In the genomic region with DNA sequence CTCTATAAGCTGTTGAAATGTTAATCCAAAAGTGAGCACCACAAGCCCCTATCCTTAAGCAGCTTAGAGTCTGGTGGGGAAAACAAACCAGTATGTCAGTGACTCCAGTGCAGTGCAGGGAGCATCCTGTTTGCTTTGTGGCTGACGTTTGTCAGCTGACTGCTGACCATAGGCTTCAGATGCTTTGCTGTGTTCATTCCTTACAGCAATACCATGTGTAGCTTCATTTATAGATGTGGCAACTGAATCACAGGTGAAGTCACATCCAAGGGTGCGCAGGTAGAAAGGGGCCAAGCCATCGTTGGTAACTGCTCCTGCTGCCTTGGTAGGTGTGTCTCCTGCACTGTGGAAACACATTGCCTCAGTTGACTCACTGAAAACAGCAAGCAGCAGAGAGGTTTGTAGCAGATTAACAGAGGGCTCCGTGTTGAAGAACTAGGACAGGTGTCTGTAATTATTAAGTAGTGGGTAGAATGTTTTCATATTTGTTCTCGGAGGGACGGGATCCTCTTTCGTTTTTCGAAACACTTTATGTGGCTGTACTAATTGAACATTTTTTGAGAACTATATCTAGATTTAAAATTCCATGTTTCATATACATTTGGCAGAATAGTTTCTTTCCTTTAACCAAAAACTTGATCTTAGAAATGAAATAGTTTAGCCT, we compare ENCODE assay signal across 8 cellular contexts. TPM values are rescaled to one million over a fixed set of nuclear protein-coding genes. Genes with fewer than 3 reads are reported as not detected.
DNase-seq lines count a peak whose midpoint lies in the region; ATAC-seq and TF ChIP-seq lines count a peak whose summit lies in the region.

No MANE protein-coding gene starts in this region.

- H3K4me3 ChIP-seq in CD4-positive, CD25-positive, alpha-beta regulatory T cell (ENCODE audit: low read depth, low read length) = peak overlapping the region; percentile 94
- peak overlapping the region; percentile 90 for H3K4me3 ChIP-seq in HL-60 (replicated peaks; ENCODE audit: insufficient read depth, low read length)
- peak overlapping the region; percentile 43 for H3K4me3 ChIP-seq in iPS-18c (ENCODE audit: insufficient read depth, low read depth, low read length)
- peak overlapping the region; percentile 77 to 86 (median 82) for H3K4me3 ChIP-seq in subcutaneous abdominal adipose tissue (ENCODE audit: low read depth in 1 of 5, low read length in 5 of 5)

- H3K9me3 Mint-ChIP-seq in CD4-positive, CD25-positive, alpha-beta regulatory T cell = no peaks in the 10 kb centered on the region
- H3K9me3 Mint-ChIP-seq in activated naive CD8-positive, alpha-beta T cell treated with anti-CD3 and anti-CD28 coated beads for 36 hours = no peaks in the 10 kb centered on the region

- no peak for ATAC-seq in CD4-positive, CD25-positive, alpha-beta regulatory T cell (ENCODE audit: low read depth in 2 of 2)
- ATAC-seq in HG02678 (IDR thresholded peaks at IDR 0.05; ENCODE audit: unreplicated experiment) (no peak), HG03439 (IDR thresholded peaks at IDR 0.05; ENCODE audit: unreplicated experiment) (no peak), GM21423 (IDR thresholded peaks at IDR 0.05; ENCODE audit: unreplicated experiment) (no peak)

- no peaks in the 10 kb centered on the region for H3K27me3 ChIP-seq in CD4-positive, CD25-positive, alpha-beta regulatory T cell (ENCODE audit: control insufficient read depth, insufficient read depth, low read length)
- H3K27me3 ChIP-seq in HL-60 (ENCODE audit: insufficient read depth, poor library complexity, severe bottlenecking) (no peaks in the 10 kb centered on the region), subcutaneous abdominal adipose tissue (ENCODE audit: control insufficient read depth in 5 of 5, insufficient read depth in 4 of 5, low read length in 5 of 5) (no peaks in the 10 kb centered on the region)

- peaks cover 4% of the 10 kb centered on the region for H3K27me3 Mint-ChIP-seq in CD4-positive, CD25-positive, alpha-beta regulatory T cell
- no peaks in the 10 kb centered on the region for H3K27me3 Mint-ChIP-seq in activated naive CD8-positive, alpha-beta T cell treated with anti-CD3 and anti-CD28 coated beads for 36 hours

- H3K27ac Mint-ChIP-seq in CD4-positive, CD25-positive, alpha-beta regulatory T cell = peak overlapping the region; percentile 94 to 97 (median 95)
- peak overlapping the region; percentile 95 for H3K27ac Mint-ChIP-seq in activated naive CD8-positive, alpha-beta T cell treated with anti-CD3 and anti-CD28 coated beads for 36 hours

- no peaks in the 10 kb centered on the region for H3K9me3 ChIP-seq in CD4-positive, CD25-positive, alpha-beta regulatory T cell (ENCODE audit: control insufficient read depth in 2 of 2, low read length in 2 of 2)
- H3K9me3 ChIP-seq in iPS-18c (ENCODE audit: control insufficient read depth, insufficient read depth, low read length) (no peaks in the 10 kb centered on the region), subcutaneous abdominal adipose tissue (ENCODE audit: control insufficient read depth in 5 of 5, low read length in 5 of 5) (no peaks in the 10 kb centered on the region)

- H3K36me3 ChIP-seq in CD4-positive, CD25-positive, alpha-beta regulatory T cell (ENCODE audit: control insufficient read depth, insufficient read depth, low read length) = peaks cover 25% of the 10 kb centered on the region
- peaks cover 3 to 29% (median 22%) of the 10 kb centered on the region in 5 donors for H3K36me3 ChIP-seq in subcutaneous abdominal adipose tissue (ENCODE audit: control insufficient read depth in 5 of 5, insufficient read depth in 5 of 5, low read length in 5 of 5)

- H3K4me1 ChIP-seq in CD4-positive, CD25-positive, alpha-beta regulatory T cell (ENCODE audit: control insufficient read depth, insufficient read depth, low read length, poor library complexity, severe bottlenecking) = peaks cover 50% of the 10 kb centered on the region
- H3K4me1 ChIP-seq in subcutaneous abdominal adipose tissue (ENCODE audit: control insufficient read depth in 5 of 5, insufficient read depth in 5 of 5, low read length in 5 of 5) = peaks cover 11 to 50% (median 41%) of the 10 kb centered on the region in 5 donors

- peak overlapping the region; percentile 93 to 98 (median 95) for H3K4me3 Mint-ChIP-seq in CD4-positive, CD25-positive, alpha-beta regulatory T cell
- peak overlapping the region; percentile 92 for H3K4me3 Mint-ChIP-seq in activated naive CD8-positive, alpha-beta T cell treated with anti-CD3 and anti-CD28 coated beads for 36 hours

- peaks cover 29 to 52% (median 35%) of the 10 kb centered on the region in 4 donors for H3K4me1 Mint-ChIP-seq in CD4-positive, CD25-positive, alpha-beta regulatory T cell
- H3K4me1 Mint-ChIP-seq in activated naive CD8-positive, alpha-beta T cell treated with anti-CD3 and anti-CD28 coated beads for 36 hours = peaks cover 30% of the 10 kb centered on the region

- no peak for TF ChIP-seq CTCF in HL-60 (IDR thresholded peaks at IDR 0.05; ENCODE audit: insufficient read depth, low read length)

- DNase-seq in CD4-positive, CD25-positive, alpha-beta regulatory T cell = peak in 2 of 3 donors; percentile 17 to 50
- no peak for DNase-seq in HL-60 (ENCODE audit: low read depth in 1 of 2, low spot score in 1 of 2)
- DNase-seq in activated naive CD8-positive, alpha-beta T cell treated with anti-CD3 and anti-CD28 coated beads for 36 hours = no peak

- H3K27ac ChIP-seq in CD4-positive, CD25-positive, alpha-beta regulatory T cell (ENCODE audit: insufficient read depth, low read length, poor library complexity, severe bottlenecking) = peak overlapping the region; percentile 94
- H3K27ac ChIP-seq in HL-60 (replicated peaks) = peak overlapping the region; percentile 45
- H3K27ac ChIP-seq in subcutaneous abdominal adipose tissue (ENCODE audit: low read depth, low read length) = peak overlapping the region; percentile 80

- peak overlapping the region in 4 of 5 donors; percentile 27 to 64 (median 58) for H3K9ac ChIP-seq in subcutaneous abdominal adipose tissue (ENCODE audit: low read length in 5 of 5)

- peaks cover 12% of the 10 kb centered on the region for H3K36me3 Mint-ChIP-seq in CD4-positive, CD25-positive, alpha-beta regulatory T cell
- H3K36me3 Mint-ChIP-seq in activated naive CD8-positive, alpha-beta T cell treated with anti-CD3 and anti-CD28 coated beads for 36 hours = peaks cover 38% of the 10 kb centered on the region

RNA-seq across cellular contexts. Expression of a gene that starts 2.0 kb away (rescaled TPM):
- total RNA-seq in CD4-positive, CD25-positive, alpha-beta regulatory T cell = 66.5 TPM
- polyA plus RNA-seq in CD4-positive, CD25-positive, alpha-beta regulatory T cell = 10 to 100 TPM; 38.4 to 66.1 (median 55.4) TPM
- 10 to 100 TPM; 52.5 to 53.4 TPM for total RNA-seq in activated naive CD8-positive, alpha-beta T cell treated with anti-CD3 and anti-CD28 coated beads for 36 hours

Comparison
In these comparisons a context has a peak if more than half of its experiments do, and no peak if none do; other contexts are left out.
1. DNase-seq: peak in CD4-positive, CD25-positive, alpha-beta regulatory T cell (2 of 3); none in HL-60 (0 of 2) and activated naive CD8-positive, alpha-beta T cell treated with anti-CD3 and anti-CD28 coated beads for 36 hours (single experiment).
2. H3K4me3 ChIP-seq: peak in every context shown above with its lines; median percentile 94 in CD4-positive, CD25-positive, alpha-beta regulatory T cell; 90 in HL-60; 82 in subcutaneous abdominal adipose tissue; 43 in iPS-18c.
3. Peak in every context shown above with its lines, with median percentiles within 50 percentile points of each other: H3K27ac ChIP-seq.